ENCODE assay signal across 8 cellular contexts in genomic region chr3:44338010-44338827, GRCh38. TPM values are rescaled to one million over a fixed set of nuclear protein-coding genes. Genes with fewer than 3 reads are reported as not detected.
DNase-seq lines count a peak whose midpoint lies in the region; ATAC-seq and TF ChIP-seq lines count a peak whose summit lies in the region.

A gene with protein sequence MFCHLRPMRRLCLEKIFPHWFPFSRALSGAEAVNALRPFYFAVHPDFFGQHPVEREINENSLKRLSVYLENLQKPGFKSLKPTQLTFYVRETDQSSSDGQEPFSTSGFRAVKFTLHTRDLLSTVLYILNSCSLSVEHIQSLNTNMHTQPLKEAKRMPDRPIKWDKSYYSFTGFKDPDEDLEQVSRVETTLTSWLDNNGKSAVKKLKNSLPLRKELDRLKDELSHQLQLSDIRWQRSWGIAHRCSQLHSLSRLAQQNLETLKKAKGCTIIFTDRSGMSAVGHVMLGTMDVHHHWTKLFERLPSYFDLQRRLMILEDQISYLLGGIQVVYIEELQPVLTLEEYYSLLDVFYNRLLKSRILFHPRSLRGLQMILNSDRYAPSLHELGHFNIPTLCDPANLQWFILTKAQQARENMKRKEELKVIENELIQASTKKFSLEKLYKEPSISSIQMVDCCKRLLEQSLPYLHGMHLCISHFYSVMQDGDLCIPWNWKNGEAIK (plus strand): TSS chr3:44338766. CDS start chr3:44354783, 16,017 bp downstream.

- H3K4me3 Mint-ChIP-seq in activated T-cell treated with anti-CD3 and anti-CD28 coated beads, Interleukin-2, amount 50 U/mL, for 4 hours, result peak within 1 kb of the TSS; percentile 97

- H3K27ac ChIP-seq in muscle layer of duodenum (ENCODE audit: low read length), result peak within 1 kb of the TSS; percentile 99

- no peaks in the 10 kb centered on the region for H3K27me3 ChIP-seq in muscle layer of duodenum (ENCODE audit: low read depth, low read length)

- peaks cover 4 to 19% of the 10 kb centered on the region in 2 donors for H3K4me1 ChIP-seq in muscle layer of duodenum (ENCODE audit: control insufficient read depth in 1 of 2, insufficient read depth in 2 of 2, low read length in 2 of 2)

- peak; percentile 91 for DNase-seq in DMS53 (lab: John Stamatoyannopoulos, UW)
- peak; percentile 98 for DNase-seq in KBM-7
- DNase-seq in activated T-cell treated with anti-CD3 and anti-CD28 coated beads, Interleukin-2, amount 50 U/mL, for 4 hours, result peak; percentile 98
- peak; percentile 97 to 99 for DNase-seq in stimulated activated CD8-positive, alpha-beta memory T cell treated with anti-CD3 and anti-CD28 coated beads, Interleukin-7, amount 100 ng/mL, for 4 hours (ENCODE audit: low read depth in 2 of 2)

- H3K36me3 Mint-ChIP-seq in activated T-cell treated with anti-CD3 and anti-CD28 coated beads, Interleukin-2, amount 50 U/mL, for 4 hours (ENCODE audit: insufficient read depth), result no peaks in the 10 kb centered on the region

- ATAC-seq in GM21717 (IDR thresholded peaks at IDR 0.05; ENCODE audit: unreplicated experiment) (peak; percentile 87), esophagus mucosa (peak; percentile 100)
- ATAC-seq in activated T-cell treated with anti-CD3 and anti-CD28 coated beads, Interleukin-2, amount 50 U/mL, for 4 hours, result peak; percentile 96 to 97

- in situ Hi-C loops in KBM-7 (cut with MboI; ENCODE audit: low pct_unique_long_range_greater_than_20kb, low sequenced_read_pairs), result no loop called here

- H3K27me3 Mint-ChIP-seq in activated T-cell treated with anti-CD3 and anti-CD28 coated beads, Interleukin-2, amount 50 U/mL, for 4 hours (ENCODE audit: low read depth), result peaks cover 3% of the 10 kb centered on the region

- no peaks in the 10 kb centered on the region for H3K9me3 ChIP-seq in muscle layer of duodenum (ENCODE audit: control insufficient read depth in 1 of 2, low read length in 2 of 2)

- no peaks in the 10 kb centered on the region for H3K36me3 ChIP-seq in muscle layer of duodenum (ENCODE audit: control insufficient read depth in 1 of 2, insufficient read depth in 2 of 2, low read length in 2 of 2)

- peaks cover 26% of the 10 kb centered on the region for H3K4me1 Mint-ChIP-seq in activated T-cell treated with anti-CD3 and anti-CD28 coated beads, Interleukin-2, amount 50 U/mL, for 4 hours (ENCODE audit: low read depth)

- no peaks in the 10 kb centered on the region for H3K9me3 Mint-ChIP-seq in activated T-cell treated with anti-CD3 and anti-CD28 coated beads, Interleukin-2, amount 50 U/mL, for 4 hours

- H3K4me3 ChIP-seq in muscle layer of duodenum (ENCODE audit: low read depth in 1 of 2, low read length in 2 of 2), result peak within 1 kb of the TSS; percentile 68 to 99

TF ChIP-seq in PFSK-1, 5 proteins besides CTCF, POLR2A, EP300 and RAD21:
- TF ChIP-seq FOXP2 (optimal IDR thresholded peaks at IDR 0.05; ENCODE audit: borderline replicate concordance, extremely low read depth, extremely low read length, insufficient read depth) (peak; percentile 18), SIN3A (IDR thresholded peaks at IDR 0.05; ENCODE audit: borderline replicate concordance, insufficient read depth, low read length) (no peak), POLR2AphosphoS5 (IDR thresholded peaks at IDR 0.05; ENCODE audit: low read depth, low read length) (peak; percentile 88), REST (IDR thresholded peaks at IDR 0.05; ENCODE audit: insufficient read depth in 1 of 2, low read depth in 2 of 2, low read length in 2 of 2) (no peak), TAF1 (IDR thresholded peaks at IDR 0.05; ENCODE audit: borderline replicate concordance, insufficient read depth, low read length) (peak; percentile 64; the same call in 1 of the 2 replicates)
TF ChIP-seq in PFSK-1: peak in this region for 3.

RNA-seq across cellular contexts. Expression of the gene that starts here (rescaled TPM):
- polyA plus RNA-seq in PFSK-1 (2012; ENCODE audit: insufficient read length, low read depth), result 6.7 TPM
- total RNA-seq in activated T-cell treated with anti-CD3 and anti-CD28 coated beads, Interleukin-2, amount 50 U/mL, for 4 hours, result 1 to 10 TPM; 8.2 to 9.0 (median 8.6) TPM
- total RNA-seq in esophagus mucosa, result 20.5 TPM

Comparison
In these comparisons a context has a peak if more than half of its experiments do, and no peak if none do; other contexts are left out.
1. Peak in every context shown above with its lines: DNase-seq, ATAC-seq, H3K4me3 ChIP-seq and H3K27ac ChIP-seq.